Comparison of ENCODE assay signal across 10 cellular contexts in the genomic region with DNA sequence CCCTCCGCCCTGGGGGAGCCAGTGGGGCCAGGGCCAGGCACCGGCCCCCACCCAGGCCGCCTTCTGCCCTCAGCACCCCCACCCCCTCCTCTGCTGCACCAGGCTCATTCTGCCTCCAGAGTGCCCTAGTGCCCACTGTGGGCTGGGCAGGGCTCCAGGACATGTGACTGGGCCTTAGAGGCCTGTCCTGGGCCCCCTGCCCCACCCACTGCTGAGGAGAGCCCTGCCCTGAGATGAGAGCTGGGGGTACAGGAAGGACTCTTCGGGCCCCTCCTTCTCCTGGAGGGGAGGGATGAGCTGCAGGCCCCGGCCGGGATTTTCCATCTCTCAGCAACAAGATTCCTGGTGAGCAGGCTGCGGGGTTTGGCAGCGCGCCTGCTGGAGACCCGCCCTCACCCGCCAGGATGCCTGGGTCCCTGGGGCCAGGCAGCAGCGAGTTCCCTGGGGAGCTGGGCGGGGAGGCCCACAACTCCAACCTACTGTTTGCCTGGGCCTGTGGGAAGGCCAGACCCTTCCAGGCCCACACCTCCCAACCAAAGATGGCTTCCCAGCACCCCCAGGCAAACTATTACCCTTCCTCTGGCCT. TPM values are rescaled to one million over a fixed set of nuclear protein-coding genes. Genes with fewer than 3 reads are reported as not detected.
DNase-seq lines count a peak whose midpoint lies in the region; ATAC-seq lines count a peak whose summit lies in the region.
"Had no signal": no experiment of that assay in that cellular context is flagged by ENCODE, and none has a peak within 500 bp of the region (broad histone marks: within the 10 kb centered on the region; RNA-seq: fewer than 3 reads in every experiment).

No MANE protein-coding gene starts in this region.

- no peaks in the 10 kb centered on the region for H3K36me3 ChIP-seq in ACC112 (ENCODE audit: insufficient read depth, low read length)

- DNase-seq in NCI-H1105 treated with DMSO at 0.1 percent for 48 hours (lab: John Stamatoyannopoulos, UW): peak; percentile 48
- DNase-seq in dedifferentiated amniotic fluid mesenchymal stem cell (ENCODE audit: extremely low spot score): peak; percentile 52
- peak; percentile 34 for DNase-seq in midbrain (lab: John Stamatoyannopoulos, UW)
- no peak for DNase-seq in OCI-M2 (lab: John Stamatoyannopoulos, UW; ENCODE audit: unreplicated experiment)
- DNase-seq in mesenteric fat pad (ENCODE audit: low spot score): no peak
- DNase-seq: DMS53; stimulated activated CD4-positive, alpha-beta T cell treated with anti-CD3 and anti-CD28 coated beads, Interleukin-4, amount 100 ng/mL, for 4 hours had no signal

- H3K27ac ChIP-seq in ACC112 (ENCODE audit: low read depth, low read length): peak overlapping the region; percentile 37; the same call in 1 of the 2 replicates

- ATAC-seq in HG02678 (IDR thresholded peaks at IDR 0.05; ENCODE audit: unreplicated experiment): no peak
- ATAC-seq in GM18868 (IDR thresholded peaks at IDR 0.05; ENCODE audit: unreplicated experiment): no peak

- H3K79me2 ChIP-seq in ACC112 (ENCODE audit: control insufficient read depth, insufficient read depth, low read length, unreplicated experiment): peaks cover 81% of the 10 kb centered on the region

- no peak overlapping the region for H3K4me3 ChIP-seq in ACC112 (ENCODE audit: low read depth, low read length)

- H3K27me3 ChIP-seq in ACC112 (ENCODE audit: insufficient read depth, low read length): no peaks in the 10 kb centered on the region

- no peak overlapping the region for H2AFZ ChIP-seq in ACC112 (ENCODE audit: low read length, unreplicated experiment)

- H3K4me1 ChIP-seq in ACC112 (ENCODE audit: control insufficient read depth, insufficient read depth, low read length, unreplicated experiment): peaks cover 46% of the 10 kb centered on the region

RNA-seq across cellular contexts. Expression of gene AHDC1, which starts 14.0 kb away (rescaled TPM):
- total RNA-seq in mesenteric fat pad: 28.5 TPM

RNA-seq across cellular contexts. Expression of gene FGR, which starts 45.1 kb away (rescaled TPM):
- 49.7 TPM for total RNA-seq in mesenteric fat pad

Comparison
In these comparisons a context has a peak if more than half of its experiments do, and no peak if none do; other contexts are left out.
1. DNase-seq: peak in NCI-H1105 treated with DMSO at 0.1 percent for 48 hours (single experiment), dedifferentiated amniotic fluid mesenchymal stem cell (single experiment) and midbrain (single experiment); none in OCI-M2 (single experiment) and mesenteric fat pad (single experiment).